In genomic region chr19:709965-710714, GRCh38 we compare ENCODE assay signal across 10 cellular contexts. TPM values are rescaled to one million over a fixed set of nuclear protein-coding genes. Genes with fewer than 3 reads are reported as not detected.
DNase-seq lines count a peak whose midpoint lies in the region; ATAC-seq and TF ChIP-seq lines count a peak whose summit lies in the region.
"Had no signal": no experiment of that assay in that cellular context is flagged by ENCODE, and none has a peak within 500 bp of the region (broad histone marks: within the 10 kb centered on the region; RNA-seq: fewer than 3 reads in every experiment).

No MANE protein-coding gene starts in this region.

- no peaks in the 10 kb centered on the region for H4K20me1 ChIP-seq in mammary epithelial cell (ENCODE audit: insufficient read depth, low read length)

- peaks cover 5% of the 10 kb centered on the region for H3K9me3 Mint-ChIP-seq in HFFc6

- H3K36me3 ChIP-seq in breast epithelium (no peaks in the 10 kb centered on the region), mammary epithelial cell (ENCODE audit: insufficient read depth, low read length) (no peaks in the 10 kb centered on the region), left ventricle myocardium inferior (peaks cover 6% of the 10 kb centered on the region), vagina (no peaks in the 10 kb centered on the region)

- H3K27ac Mint-ChIP-seq in HFFc6 = no peak overlapping the region

- no peaks in the 10 kb centered on the region for H3K27me3 ChIP-seq in breast epithelium
- H3K27me3 ChIP-seq in mammary epithelial cell (ENCODE audit: insufficient read depth, low read length) = peaks cover 10% of the 10 kb centered on the region
- peaks cover 14% of the 10 kb centered on the region for H3K27me3 ChIP-seq in left ventricle myocardium inferior (ENCODE audit: low read depth)
- no peaks in the 10 kb centered on the region for H3K27me3 ChIP-seq in vagina

- dilution Hi-C loops in mammary epithelial cell (cut with HindIII; ENCODE audit: low sequenced_read_pairs) = no loop called here

- H3K4me3 ChIP-seq in breast epithelium = peak overlapping the region; percentile 82 to 98 (median 84)
- H3K4me3 ChIP-seq in mammary epithelial cell (replicated peaks in 1 of 3; ENCODE audit: insufficient read depth in 1 of 3, low read depth in 2 of 3, low read length in 3 of 3) = no peak overlapping the region
- peak overlapping the region; percentile 87 for H3K4me3 ChIP-seq in left ventricle myocardium inferior
- H3K4me3 ChIP-seq in vagina = peak overlapping the region; percentile 59 to 73

- H3K27ac ChIP-seq in breast epithelium (peak overlapping the region; percentile 73 to 94), mammary epithelial cell (ENCODE audit: insufficient read depth, low read depth, low read length) (no peak overlapping the region), left ventricle myocardium inferior (replicated peaks) (peak overlapping the region; percentile 94), vagina (peak overlapping the region; percentile 87)

- TF ChIP-seq CTCF in breast epithelium (IDR thresholded peaks at IDR 0.05) (no peak), mammary epithelial cell (conservative IDR thresholded peaks at IDR 0.05 in 1 of 2, IDR thresholded peaks at IDR 0.05 in 1 of 2; ENCODE audit: extremely low read depth in 1 of 2, insufficient read depth in 1 of 2, low read depth in 1 of 2, low read length in 2 of 2) (no peak), left ventricle myocardium inferior (IDR thresholded peaks at IDR 0.05; ENCODE audit: borderline replicate concordance) (no peak), vagina (IDR thresholded peaks at IDR 0.05) (no peak), HFFc6 (IDR thresholded peaks at IDR 0.05) (no peak)

- H3K4me1 Mint-ChIP-seq in HFFc6 (ENCODE audit: low read depth) = peaks cover 8% of the 10 kb centered on the region; the same call in 1 of the 2 replicates

- no peaks in the 10 kb centered on the region; the same call in 1 of the 2 replicates for H3K36me3 Mint-ChIP-seq in HFFc6 (ENCODE audit: low read depth)

- H3K9me3 ChIP-seq in breast epithelium (no peaks in the 10 kb centered on the region), mammary epithelial cell (replicated peaks; ENCODE audit: insufficient read depth, low read length) (no peaks in the 10 kb centered on the region), left ventricle myocardium inferior (replicated peaks) (peaks cover 6% of the 10 kb centered on the region), vagina (no peaks in the 10 kb centered on the region)

- peaks cover 37% of the 10 kb centered on the region for H3K27me3 Mint-ChIP-seq in HFFc6 (ENCODE audit: insufficient read depth)

- no peak overlapping the region for H3K4me3 Mint-ChIP-seq in HFFc6

- no peaks in the 10 kb centered on the region for H3K79me2 ChIP-seq in mammary epithelial cell (ENCODE audit: insufficient read depth, low read length)

- H3K4me2 ChIP-seq in mammary epithelial cell (ENCODE audit: insufficient read depth, low read depth, low read length) = no peak overlapping the region

- TF ChIP-seq POLR2A in breast epithelium (IDR thresholded peaks at IDR 0.05) (no peak), vagina (IDR thresholded peaks at IDR 0.05) (peak in 1 of 2 donors; percentile 24)

- peaks cover 0 to 5% of the 10 kb centered on the region in 2 donors for H3K4me1 ChIP-seq in breast epithelium
- no peaks in the 10 kb centered on the region for H3K4me1 ChIP-seq in mammary epithelial cell (ENCODE audit: insufficient read depth, low read length)
- H3K4me1 ChIP-seq in left ventricle myocardium inferior = peaks cover 40% of the 10 kb centered on the region
- H3K4me1 ChIP-seq in vagina = peaks cover 30% of the 10 kb centered on the region

- WGBS in mammary epithelial cell (ENCODE audit: low coverage, missing lambda C conversion rate) = 80% methylated on average over 2 of the region's 32 CpGs

- no TSS peak for BruUV-seq in mammary epithelial cell (replicated peaks; lab: Mats Ljungman, UMichigan)

- CTCF ChIA-PET in mammary epithelial cell (lab: Charles Lee; ENCODE audit: low non-redundant PET) = no interaction called here

- in situ Hi-C loops in mammary epithelial cell (cut with MboI; ENCODE audit: low sequenced_read_pairs in 2 of 2) = no loop called here

- no peak overlapping the region for H2AFZ ChIP-seq in mammary epithelial cell (ENCODE audit: low read depth, low read length)

- intact Hi-C loops in breast epithelium (cut with DNase I; ENCODE audit: low total_unique reads) = no loop called here
- intact Hi-C loops in mammary epithelial cell (cut with micrococcal nuclease) = no loop called here
- intact Hi-C loops in left ventricle myocardium inferior (cut with micrococcal nuclease) = no loop called here
- intact Hi-C loops in vagina (cut with DNase I) = no loop called here

- ATAC-seq in GM18517 (IDR thresholded peaks at IDR 0.05; ENCODE audit: unreplicated experiment) = no peak

- DNase-seq in breast epithelium (ENCODE audit: low spot score in 2 of 2) = no peak
- DNase-seq in mammary epithelial cell = no peak
- DNase-seq in left ventricle myocardium inferior = peak; percentile 78
- peak in 34 of 56 donors; percentile 4 to 69 (median 30) for DNase-seq in nucleus accumbens (lab: John Stamatoyannopoulos, UW)
- no peak for DNase-seq in vagina (ENCODE audit: extremely low spot score in 2 of 2)
- DNase-seq in NCI-H524 (lab: John Stamatoyannopoulos, UW) = no peak
- no peak for DNase-seq in HFFc6
- DNase-seq: ACHN; activated effector memory CD4-positive, alpha-beta T cell treated with anti-CD3 and anti-CD28 coated beads, Interleukin-2, amount 50 U/mL, for 16 hours had no signal

- H3K9ac ChIP-seq in mammary epithelial cell (ENCODE audit: insufficient read depth, low read length) = no peak overlapping the region

RNA-seq across cellular contexts. Expression of gene PALM, which starts 1.4 kb away (rescaled TPM):
- total RNA-seq in breast epithelium = 10 to 100 TPM; 16.1 to 61.0 (median 35.1) TPM
- 1 to 10 TPM in 1 of 2 donors, under 1 TPM in 1; 0.33 to 1.0 TPM for total RNA-seq in mammary epithelial cell
- not detected for polyA plus RNA-seq in mammary epithelial cell
- not detected for polyA minus RNA-seq in mammary epithelial cell
- 26.8 TPM for total RNA-seq in left ventricle myocardium inferior
- total RNA-seq in vagina = 40.0 TPM
- under 1 TPM in 2 of 6 experiments, not detected in 4; 0.14 to 0.15 TPM for total RNA-seq in HFFc6 (2021; fragmentation: NEBNext Ultra II Directional; extraction: Animal tissue kit (Norgen Biotek cat#: 25700))

RNA-seq across cellular contexts. Expression of gene PRSS57, which starts 14.9 kb away (rescaled TPM):
- not detected for total RNA-seq in breast epithelium
- not detected for total RNA-seq in mammary epithelial cell
- not detected for polyA plus RNA-seq in mammary epithelial cell
- polyA minus RNA-seq in mammary epithelial cell = not detected
- total RNA-seq in left ventricle myocardium inferior = not detected
- not detected for total RNA-seq in vagina
- not detected for total RNA-seq in HFFc6 (2021; fragmentation: NEBNext Ultra II Directional; extraction: Animal tissue kit (Norgen Biotek cat#: 25700))

RNA-seq across cellular contexts. Expression of gene FSTL3, which starts 33.9 kb away (rescaled TPM):
- total RNA-seq in breast epithelium = 100 to 1,000 TPM in 2 of 3 donors, 10 to 100 TPM in 1; 37.8 to 198 (median 111) TPM
- total RNA-seq in mammary epithelial cell = 100 to 1,000 TPM; 127 to 140 TPM
- 72.2 TPM for polyA plus RNA-seq in mammary epithelial cell
- polyA minus RNA-seq in mammary epithelial cell = 41.3 TPM
- total RNA-seq in left ventricle myocardium inferior = 56.1 TPM
- total RNA-seq in vagina = 129 TPM
- total RNA-seq in HFFc6 (2021; fragmentation: NEBNext Ultra II Directional; extraction: Animal tissue kit (Norgen Biotek cat#: 25700)) = 100 to 1,000 TPM in 3 of 6 experiments, 10 to 100 TPM in 3; 97.1 to 123 (median 101) TPM

RNA-seq across cellular contexts. Expression of gene MISP, which starts 40.8 kb away (rescaled TPM):
- 1 to 10 TPM in 2 of 3 donors, under 1 TPM in 1; 0.16 to 3.6 (median 2.5) TPM for total RNA-seq in breast epithelium
- 10 to 100 TPM; 15.3 to 21.0 TPM for total RNA-seq in mammary epithelial cell
- polyA plus RNA-seq in mammary epithelial cell = 13.8 TPM
- 8.1 TPM for polyA minus RNA-seq in mammary epithelial cell
- not detected for total RNA-seq in left ventricle myocardium inferior
- 0.49 TPM for total RNA-seq in vagina
- under 1 TPM in 2 of 6 experiments, not detected in 4; 0.05 to 0.07 TPM for total RNA-seq in HFFc6 (2021; fragmentation: NEBNext Ultra II Directional; extraction: Animal tissue kit (Norgen Biotek cat#: 25700))

RNA-seq across cellular contexts. Expression of gene RNF126, which starts 47.1 kb away (rescaled TPM):
- total RNA-seq in breast epithelium (10 to 100 TPM; 41.1 to 46.5 (median 46.2) TPM), mammary epithelial cell (10 to 100 TPM; 79.2 to 83.9 TPM), left ventricle myocardium inferior (25.5 TPM), vagina (68.0 TPM)
- polyA plus RNA-seq in mammary epithelial cell = 54.4 TPM
- 5.1 TPM for polyA minus RNA-seq in mammary epithelial cell
- total RNA-seq in HFFc6 (2021; fragmentation: NEBNext Ultra II Directional; extraction: Animal tissue kit (Norgen Biotek cat#: 25700)) = 10 to 100 TPM; 35.8 to 39.2 (median 38.2) TPM

Comparison
In these comparisons a context has a peak if more than half of its experiments do, and no peak if none do; other contexts are left out.
1. H3K4me3 ChIP-seq: peak in breast epithelium (3 of 3), left ventricle myocardium inferior (single experiment) and vagina (2 of 2); none in mammary epithelial cell (0 of 3).
2. RNA of gene PALM, which starts 1.4 kb away (total RNA-seq): 40.0 TPM in vagina (single experiment), 16.1 to 61.0 TPM in breast epithelium and 26.8 TPM in left ventricle myocardium inferior (single experiment); 0.33 to 1.0 TPM in mammary epithelial cell and 0.14 to 0.15 TPM in HFFc6; every median in the first group is over 4 times any median in the second.
3. DNase-seq: peak in left ventricle myocardium inferior (single experiment) and nucleus accumbens (34 of 56); none in breast epithelium (0 of 2), mammary epithelial cell (single experiment), vagina (0 of 2), NCI-H524 (0 of 2) and HFFc6 (single experiment).